ENCODE assay signal across 1 cellular context in the genomic region with DNA sequence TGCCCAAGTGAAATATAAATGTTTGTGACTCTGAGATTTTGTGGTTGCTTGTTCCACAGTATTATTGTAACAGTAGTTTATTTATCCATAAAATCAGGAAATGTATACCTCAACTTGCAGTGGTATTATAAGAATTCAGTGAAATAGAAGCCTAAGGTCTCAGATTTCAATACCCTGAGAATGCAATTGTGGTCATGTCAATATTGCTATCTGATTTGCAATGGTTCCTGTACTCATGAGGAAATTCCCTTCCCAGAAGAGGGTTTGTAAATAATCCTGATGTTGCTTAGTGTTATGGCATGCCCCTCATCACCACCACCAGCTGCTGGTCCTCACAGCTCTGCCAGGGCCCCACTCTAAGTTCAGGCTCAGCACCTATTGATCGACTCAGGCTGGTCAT.
TF ChIP-seq lines count a peak whose summit lies in the region.

No MANE protein-coding gene starts in this region.

TF ChIP-seq in IMR-90, 13 proteins besides CTCF, POLR2A, EP300 and RAD21:
- TF ChIP-seq CHD1 (IDR thresholded peaks at IDR 0.05; ENCODE audit: low read depth, low read length) (no peak), MXI1 (IDR thresholded peaks at IDR 0.05; ENCODE audit: borderline replicate concordance, low read depth, low read length) (no peak), MAFK (IDR thresholded peaks at IDR 0.05; ENCODE audit: low read depth, low read length) (no peak), SMC3 (IDR thresholded peaks at IDR 0.05; ENCODE audit: low read depth, low read length) (no peak), NFE2L2 (IDR thresholded peaks at IDR 0.05; ENCODE audit: low read depth, low read length) (no peak), RFX5 (IDR thresholded peaks at IDR 0.05; ENCODE audit: low read depth, low read length) (no peak), BHLHE40 (IDR thresholded peaks at IDR 0.05; ENCODE audit: low read depth, low read length) (no peak), CEBPB (IDR thresholded peaks at IDR 0.05; ENCODE audit: low read depth, low read length) (no peak), FOS (IDR thresholded peaks at IDR 0.05; ENCODE audit: low read depth, low read length) (no peak), RCOR1 (IDR thresholded peaks at IDR 0.05; ENCODE audit: insufficient replicate concordance, low read length) (no peak), MAZ (IDR thresholded peaks at IDR 0.05; ENCODE audit: borderline replicate concordance, low read depth, low read length) (no peak)
- TF ChIP-seq, protein P1, sequence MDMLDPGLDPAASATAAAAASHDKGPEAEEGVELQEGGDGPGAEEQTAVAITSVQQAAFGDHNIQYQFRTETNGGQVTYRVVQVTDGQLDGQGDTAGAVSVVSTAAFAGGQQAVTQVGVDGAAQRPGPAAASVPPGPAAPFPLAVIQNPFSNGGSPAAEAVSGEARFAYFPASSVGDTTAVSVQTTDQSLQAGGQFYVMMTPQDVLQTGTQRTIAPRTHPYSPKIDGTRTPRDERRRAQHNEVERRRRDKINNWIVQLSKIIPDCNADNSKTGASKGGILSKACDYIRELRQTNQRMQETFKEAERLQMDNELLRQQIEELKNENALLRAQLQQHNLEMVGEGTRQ (IDR thresholded peaks at IDR 0.05; ENCODE audit: low read depth, low read length), result no peak
- TF ChIP-seq, protein P2, sequence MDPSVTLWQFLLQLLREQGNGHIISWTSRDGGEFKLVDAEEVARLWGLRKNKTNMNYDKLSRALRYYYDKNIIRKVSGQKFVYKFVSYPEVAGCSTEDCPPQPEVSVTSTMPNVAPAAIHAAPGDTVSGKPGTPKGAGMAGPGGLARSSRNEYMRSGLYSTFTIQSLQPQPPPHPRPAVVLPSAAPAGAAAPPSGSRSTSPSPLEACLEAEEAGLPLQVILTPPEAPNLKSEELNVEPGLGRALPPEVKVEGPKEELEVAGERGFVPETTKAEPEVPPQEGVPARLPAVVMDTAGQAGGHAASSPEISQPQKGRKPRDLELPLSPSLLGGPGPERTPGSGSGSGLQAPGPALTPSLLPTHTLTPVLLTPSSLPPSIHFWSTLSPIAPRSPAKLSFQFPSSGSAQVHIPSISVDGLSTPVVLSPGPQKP (IDR thresholded peaks at IDR 0.05; ENCODE audit: borderline replicate concordance, low read depth, low read length), result no peak
